Comparison of ENCODE assay signal across 8 cellular contexts in the genomic region with DNA sequence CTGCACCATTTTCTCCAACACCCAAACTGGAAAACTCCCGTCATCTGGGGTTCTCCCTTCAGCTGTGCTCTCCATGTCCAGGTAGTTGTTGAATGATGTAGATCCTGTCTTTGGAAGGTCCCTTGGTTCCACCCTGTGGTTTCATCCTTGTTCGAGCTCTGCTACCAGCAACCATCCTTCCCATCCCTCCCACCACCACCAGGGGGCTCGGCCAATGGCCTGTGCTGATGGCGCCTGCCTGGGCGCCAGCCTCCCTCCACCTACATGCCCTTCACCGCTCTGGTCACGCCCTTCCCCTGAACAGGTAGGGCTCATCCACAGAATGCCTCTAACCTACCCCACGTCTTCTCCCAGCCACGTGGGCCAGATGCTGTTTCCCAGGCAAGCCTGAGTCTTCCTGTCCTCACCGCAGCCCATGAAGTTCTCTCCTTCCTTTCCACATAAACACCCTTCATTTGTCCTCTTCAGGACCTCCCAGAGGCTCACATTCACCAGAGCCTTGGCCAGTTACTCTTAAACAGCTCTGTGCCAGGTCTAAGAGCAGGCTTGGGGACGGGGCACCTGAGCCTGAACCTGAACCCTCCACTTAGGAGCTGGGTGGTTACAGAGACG.
DNase-seq lines count a peak whose midpoint lies in the region; ATAC-seq and TF ChIP-seq lines count a peak whose summit lies in the region.

No MANE protein-coding gene starts in this region.

- H3K36me3 Mint-ChIP-seq in chondrocyte (ENCODE audit: low read depth): no peaks in the 10 kb centered on the region

- 82 to 89% (median 84%) methylated on average over 12 of the region's 12 CpGs for WGBS in psoas muscle, 3 donors

- H3K9me3 Mint-ChIP-seq in chondrocyte (ENCODE audit: low read depth): no peaks in the 10 kb centered on the region

- no peak overlapping the region for H3K4me3 ChIP-seq in GM12864 (ENCODE audit: low read depth, low read length)
- no peak overlapping the region for H3K4me3 ChIP-seq in psoas muscle

- peaks cover 13% of the 10 kb centered on the region for H3K4me1 Mint-ChIP-seq in chondrocyte (ENCODE audit: low read depth)

- H3K27me3 Mint-ChIP-seq in chondrocyte (ENCODE audit: low read depth): peaks cover 5% of the 10 kb centered on the region

- DNase-seq in GM12864 (ENCODE audit: low read depth): no peak
- DNase-seq in NCI-H69 (lab: John Stamatoyannopoulos, UW): peak; percentile 45
- DNase-seq in chondrocyte (ENCODE audit: low spot score): no peak
- no peak for DNase-seq in psoas muscle
- no peak for DNase-seq in NCI-H446 treated with DMSO at 0.1 percent for 48 hours (lab: John Stamatoyannopoulos, UW)
- DNase-seq in effector CD4-positive, alpha-beta T cell: no peak
- no peak for DNase-seq in NCI-H2081 (lab: John Stamatoyannopoulos, UW)
- DNase-seq in NCI-H2029 (lab: John Stamatoyannopoulos, UW): no peak

- peaks cover 0 to 10% (median 9%) of the 10 kb centered on the region in 3 donors for H3K27me3 ChIP-seq in psoas muscle (ENCODE audit: insufficient read depth in 3 of 3, low read length in 2 of 3)

- no peak for ATAC-seq in psoas muscle

- intact Hi-C loops in psoas muscle (cut with DNase I): no loop called here

- no peak overlapping the region for H3K27ac ChIP-seq in psoas muscle

- no peak overlapping the region for H3K27ac Mint-ChIP-seq in chondrocyte (ENCODE audit: unreplicated experiment)

- H3K9me3 ChIP-seq in psoas muscle: no peaks in the 10 kb centered on the region

- H3K4me3 Mint-ChIP-seq in chondrocyte (ENCODE audit: unreplicated experiment): no peak overlapping the region

- TF ChIP-seq CTCF in GM12864 (IDR thresholded peaks at IDR 0.05; ENCODE audit: low read depth, low read length, missing control alignments): peak; percentile 97
- TF ChIP-seq CTCF in chondrocyte (IDR thresholded peaks at IDR 0.05): peak; percentile 65
- TF ChIP-seq CTCF in psoas muscle (IDR thresholded peaks at IDR 0.05): peak; percentile 30

- no peaks in the 10 kb centered on the region for H3K36me3 ChIP-seq in psoas muscle (ENCODE audit: insufficient read depth in 1 of 2, low read depth in 1 of 2)

- no peaks in the 10 kb centered on the region for H3K4me1 ChIP-seq in psoas muscle

Comparison
In these comparisons a context has a peak if more than half of its experiments do, and no peak if none do; other contexts are left out.
1. CTCF ChIP-seq: peak in every context shown above with its lines; median percentile 97 in GM12864; 65 in chondrocyte; 30 in psoas muscle.